Comparison of ENCODE assay signal across 1 cellular context in genomic region chr2:239275871-239276812, GRCh38.
A peak's percentile ranks its signal among the peaks of the same experiment; 100 is the strongest.
TF ChIP-seq lines count a peak whose summit lies in the region.

No MANE protein-coding gene starts in this region.

TF ChIP-seq in SK-N-SH, 30 proteins besides CTCF, POLR2A, EP300 and RAD21 (continued from another document):
- TF ChIP-seq REST (IDR thresholded peaks at IDR 0.05; ENCODE audit: low read depth, low read length) (no peak), TEAD4 (IDR thresholded peaks at IDR 0.05; ENCODE audit: borderline replicate concordance, insufficient read depth) (no peak), CHD2 (IDR thresholded peaks at IDR 0.05; ENCODE audit: low read length, partially characterized antibody) (peak; percentile 82), MXI1 (IDR thresholded peaks at IDR 0.05; ENCODE audit: low read depth, low read length) (peak; percentile 63), FOSL2 (IDR thresholded peaks at IDR 0.05; ENCODE audit: borderline replicate concordance, low read depth) (no peak), SMC3 (IDR thresholded peaks at IDR 0.05; ENCODE audit: low read depth, low read length) (peak; percentile 10; the same call in 1 of the 2 replicates), SIN3A (IDR thresholded peaks at IDR 0.05; ENCODE audit: borderline replicate concordance, low read depth, low read length) (no peak), EZH2phosphoT487 (IDR thresholded peaks at IDR 0.05; ENCODE audit: borderline replicate concordance, low read depth) (no peak), NRF1 (IDR thresholded peaks at IDR 0.05; ENCODE audit: low read depth, low read length) (no peak), ZBTB33 (IDR thresholded peaks at IDR 0.05; ENCODE audit: borderline replicate concordance, low read depth) (no peak), GATA2 (CRISPR knock-in tag; IDR thresholded peaks at IDR 0.05) (peak; percentile 87), FOXJ3 (CRISPR knock-in tag; IDR thresholded peaks at IDR 0.05) (peak; percentile 90), FOXM1 (IDR thresholded peaks at IDR 0.05; ENCODE audit: low read depth) (no peak), RFX5 (IDR thresholded peaks at IDR 0.05; ENCODE audit: low read length) (no peak), NFIC (IDR thresholded peaks at IDR 0.05; ENCODE audit: borderline replicate concordance) (no peak), TCF12 (IDR thresholded peaks at IDR 0.05) (peak; percentile 55), RCOR1 (IDR thresholded peaks at IDR 0.05; ENCODE audit: low read length) (peak; percentile 49), RXRA (IDR thresholded peaks at IDR 0.05; ENCODE audit: borderline replicate concordance, low read depth) (no peak), TAF1 (IDR thresholded peaks at IDR 0.05; ENCODE audit: borderline replicate concordance, low read depth, low read length) (no peak)
